1 cellular context compared by ENCODE assay signal in genomic region chr2:181678033-181678586, GRCh38.
TF ChIP-seq lines count a peak whose summit lies in the region.

No MANE protein-coding gene starts in this region.

TF ChIP-seq in WTC11, 78 proteins besides CTCF, POLR2A, EP300 and RAD21 (continued from another document and continues in another):
- no peak for TF ChIP-seq PRRX2 (CRISPR knock-in tag; IDR thresholded peaks at IDR 0.05)
- peak; percentile 83; the same call in 1 of the 2 replicates for TF ChIP-seq RELA (CRISPR knock-in tag; IDR thresholded peaks at IDR 0.05; ENCODE audit: borderline replicate concordance)
- TF ChIP-seq HMGXB4 (CRISPR knock-in tag; IDR thresholded peaks at IDR 0.05): 0 out of 2 replicates have a peak, but pooled peaks have one; percentile 36
- peak; percentile 95 for TF ChIP-seq ETV6 (CRISPR knock-in tag; IDR thresholded peaks at IDR 0.05)
- no peak for TF ChIP-seq NFATC4 (CRISPR knock-in tag; IDR thresholded peaks at IDR 0.05)
- no peak for TF ChIP-seq AR (CRISPR knock-in tag; IDR thresholded peaks at IDR 0.05)
- peak; percentile 93 for TF ChIP-seq MYBL2 (CRISPR knock-in tag; IDR thresholded peaks at IDR 0.05)
- TF ChIP-seq AFF4 (CRISPR knock-in tag; IDR thresholded peaks at IDR 0.05; ENCODE audit: borderline replicate concordance): no peak; the same call in 1 of the 2 replicates
- TF ChIP-seq ELF4 (CRISPR knock-in tag; IDR thresholded peaks at IDR 0.05; ENCODE audit: low read depth): peak; percentile 46; the same call in 1 of the 2 replicates
- TF ChIP-seq KAT7 (CRISPR knock-in tag; IDR thresholded peaks at IDR 0.05; ENCODE audit: borderline replicate concordance): peak; percentile 51; the same call in 1 of the 2 replicates
- TF ChIP-seq CDX4 (CRISPR knock-in tag; IDR thresholded peaks at IDR 0.05; ENCODE audit: borderline replicate concordance): no peak
- TF ChIP-seq SOX15 (CRISPR knock-in tag; IDR thresholded peaks at IDR 0.05): no peak
- TF ChIP-seq FOXJ3 (CRISPR knock-in tag; IDR thresholded peaks at IDR 0.05; ENCODE audit: borderline replicate concordance): no peak
- TF ChIP-seq ZNF423 (CRISPR knock-in tag; IDR thresholded peaks at IDR 0.05): no peak
- peak; percentile 85; the same call in 1 of the 2 replicates for TF ChIP-seq PREB (CRISPR knock-in tag; IDR thresholded peaks at IDR 0.05; ENCODE audit: borderline replicate concordance)
- TF ChIP-seq ZNF232 (CRISPR knock-in tag; IDR thresholded peaks at IDR 0.05): peak; percentile 97
- TF ChIP-seq GRHL2 (CRISPR knock-in tag; IDR thresholded peaks at IDR 0.05; ENCODE audit: insufficient replicate concordance, severe bottlenecking): no peak
- TF ChIP-seq NR1H2 (CRISPR knock-in tag; IDR thresholded peaks at IDR 0.05): no peak
- TF ChIP-seq CBFB (CRISPR knock-in tag; IDR thresholded peaks at IDR 0.05; ENCODE audit: low read depth): peak; percentile 83; the same call in 1 of the 2 replicates
- TF ChIP-seq EMX1 (CRISPR knock-in tag; IDR thresholded peaks at IDR 0.05): no peak
- peak; percentile 91; the same call in 1 of the 2 replicates for TF ChIP-seq ZNF138 (CRISPR knock-in tag; conservative IDR thresholded peaks at IDR 0.05)
- TF ChIP-seq ERG (CRISPR knock-in tag; IDR thresholded peaks at IDR 0.05): no peak
- peak; percentile 77; the same call in 1 of the 2 replicates for TF ChIP-seq IRF2 (CRISPR knock-in tag; IDR thresholded peaks at IDR 0.05; ENCODE audit: borderline replicate concordance, low read depth)
- TF ChIP-seq NR3C1 (CRISPR knock-in tag; conservative IDR thresholded peaks at IDR 0.05; ENCODE audit: low read depth): peak; percentile 89; the same call in 1 of the 2 replicates
- TF ChIP-seq TEAD1 (CRISPR knock-in tag; IDR thresholded peaks at IDR 0.05): peak; percentile 81
- no peak for TF ChIP-seq ZNF425 (CRISPR knock-in tag; conservative IDR thresholded peaks at IDR 0.05)
- TF ChIP-seq PRDM15 (CRISPR knock-in tag; IDR thresholded peaks at IDR 0.05): 0 out of 2 replicates have a peak, but pooled peaks have one; percentile 34
- TF ChIP-seq ESRRA (CRISPR knock-in tag; IDR thresholded peaks at IDR 0.05; ENCODE audit: borderline replicate concordance): peak; percentile 62; the same call in 1 of the 2 replicates
- TF ChIP-seq ZBTB43 (CRISPR knock-in tag; IDR thresholded peaks at IDR 0.05): peak; percentile 96; the same call in 1 of the 2 replicates
- TF ChIP-seq E2F5 (CRISPR knock-in tag; IDR thresholded peaks at IDR 0.05): peak; percentile 86; the same call in 1 of the 2 replicates
- TF ChIP-seq MAX (CRISPR knock-in tag; IDR thresholded peaks at IDR 0.05): peak; percentile 79
- no peak for TF ChIP-seq ZNF263 (CRISPR knock-in tag; IDR thresholded peaks at IDR 0.05; ENCODE audit: low read depth)
